2 cellular contexts compared by ENCODE assay signal in the genomic region with DNA sequence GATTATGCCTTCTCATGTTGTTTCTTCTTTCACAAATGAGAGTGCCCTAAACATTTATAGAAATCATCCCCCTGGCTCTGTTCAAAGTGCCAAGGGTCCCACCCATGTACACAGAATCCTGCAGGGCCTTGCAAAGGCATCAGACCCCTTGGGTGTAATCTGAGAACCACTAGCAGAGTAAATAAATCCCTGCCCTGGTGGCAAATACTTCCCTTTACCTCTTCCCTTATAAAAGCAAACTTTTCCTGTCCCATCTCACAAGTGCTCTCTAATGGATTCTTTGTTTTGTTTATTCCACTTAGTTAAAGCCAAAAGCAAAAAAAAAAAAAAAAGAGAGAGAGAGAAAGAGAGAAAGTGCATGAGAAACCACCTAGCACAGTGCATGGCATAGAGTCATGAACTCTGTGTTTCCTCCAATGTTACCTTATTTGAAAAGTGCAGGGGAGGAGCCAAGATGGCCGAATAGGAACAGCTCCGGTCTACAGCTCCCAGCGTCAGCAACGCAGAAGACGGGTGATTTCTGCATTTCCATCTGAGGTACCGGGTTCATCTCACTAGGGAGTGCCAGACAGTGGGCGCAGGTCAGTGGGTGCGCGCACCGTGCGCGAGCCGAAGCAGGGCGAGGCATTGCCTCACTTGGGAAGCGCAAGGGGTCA. TPM values are rescaled to one million over a fixed set of nuclear protein-coding genes. Genes with fewer than 3 reads are reported as not detected.
"Had no signal": no experiment of that assay in that cellular context is flagged by ENCODE, and none has a peak within 500 bp of the region (broad histone marks: within the 10 kb centered on the region; RNA-seq: fewer than 3 reads in every experiment).

No MANE protein-coding gene starts in this region.

RNA-seq across cellular contexts. Expression of gene OSR1, which starts 52.9 kb away (rescaled TPM):
- total RNA-seq: activated CD4-positive, alpha-beta T cell treated with anti-CD3 and anti-CD28 coated beads, Interleukin-2, amount 10 ng/mL, durations not matched to agents 7 days and 5 days; natural killer cell treated with Interleukin-12 subunit alpha and Interleukin-12 subunit beta and Interleukin-15 and Interleukin-18, amount 100 ng/mL, for 72 hours had no signal
